21 cellular contexts compared by ENCODE assay signal in genomic region chr6:156845447-156845846, GRCh38.
DNase-seq lines count a peak whose midpoint lies in the region; TF ChIP-seq lines count a peak whose summit lies in the region.
"Had no signal": no experiment of that assay in that cellular context is flagged by ENCODE, and none has a peak within 500 bp of the region (broad histone marks: within the 10 kb centered on the region; RNA-seq: fewer than 3 reads in every experiment).

No MANE protein-coding gene starts in this region.

- H3K36me3 ChIP-seq in Caco-2 (ENCODE audit: control insufficient read depth, insufficient read depth, low read length): no peaks in the 10 kb centered on the region
- H3K36me3 ChIP-seq: right atrium auricular region had no signal

- no peak overlapping the region for H3K56ac ChIP-seq in H9 (ENCODE audit: insufficient read length, low read depth, low read length)

- CTCF ChIA-PET in activated CD4-positive, alpha-beta T cell treated with anti-CD3 and anti-CD28 coated beads, Interleukin-2, amount 10 ng/mL, durations not matched to agents 7 days and 5 days (lab: Charles Lee): no interaction called here
- CTCF ChIA-PET in Caco-2 (lab: Charles Lee): no interaction called here

- peak overlapping the region; percentile 55 for H3K27ac Mint-ChIP-seq in activated CD4-positive, alpha-beta T cell treated with anti-CD3 and anti-CD28 coated beads, Interleukin-2, amount 10 ng/mL, durations not matched to agents 7 days and 5 days
- peak overlapping the region; percentile 13 to 63 (median 60); a peak in 3 of 7 replicates for H3K27ac Mint-ChIP-seq in H9
- H3K27ac Mint-ChIP-seq in activated naive CD8-positive, alpha-beta T cell treated with anti-CD3 and anti-CD28 coated beads for 36 hours: peak overlapping the region; percentile 7
- peak overlapping the region; percentile 6 for H3K27ac Mint-ChIP-seq in osteocyte (ENCODE audit: unreplicated experiment)
- H3K27ac Mint-ChIP-seq in Caco-2 (ENCODE audit: unreplicated experiment): no peak overlapping the region
- H3K27ac Mint-ChIP-seq: type B pancreatic cell had no signal

- no peaks in the 10 kb centered on the region for H4K20me1 ChIP-seq in H9 (ENCODE audit: control insufficient read depth, insufficient read depth, insufficient read length)

- no peak overlapping the region for H2BK120ac ChIP-seq in H9 (ENCODE audit: low read depth, low read length, poor library complexity, severe bottlenecking)

- H2AK5ac ChIP-seq in H9 (ENCODE audit: insufficient read length, low read length): no peak overlapping the region

- H3K27me3 Mint-ChIP-seq in activated CD4-positive, alpha-beta T cell treated with anti-CD3 and anti-CD28 coated beads, Interleukin-2, amount 10 ng/mL, durations not matched to agents 7 days and 5 days: no peaks in the 10 kb centered on the region
- no peaks in the 10 kb centered on the region for H3K27me3 Mint-ChIP-seq in H9 (ENCODE audit: low read depth)
- H3K27me3 Mint-ChIP-seq in activated naive CD8-positive, alpha-beta T cell treated with anti-CD3 and anti-CD28 coated beads for 36 hours: no peaks in the 10 kb centered on the region
- H3K27me3 Mint-ChIP-seq in osteocyte (ENCODE audit: unreplicated experiment): no peaks in the 10 kb centered on the region
- no peaks in the 10 kb centered on the region for H3K27me3 Mint-ChIP-seq in Caco-2 (ENCODE audit: insufficient read depth, unreplicated experiment)
- H3K27me3 Mint-ChIP-seq: brain, type B pancreatic cell had no signal

- no peaks in the 10 kb centered on the region for H3K9me3 Mint-ChIP-seq in activated CD4-positive, alpha-beta T cell treated with anti-CD3 and anti-CD28 coated beads, Interleukin-2, amount 10 ng/mL, durations not matched to agents 7 days and 5 days
- H3K9me3 Mint-ChIP-seq in H9 (no peaks in the 10 kb centered on the region), osteocyte (ENCODE audit: unreplicated experiment) (no peaks in the 10 kb centered on the region), Caco-2 (ENCODE audit: unreplicated experiment) (no peaks in the 10 kb centered on the region)
- H3K9me3 Mint-ChIP-seq in activated naive CD8-positive, alpha-beta T cell treated with anti-CD3 and anti-CD28 coated beads for 36 hours: no peaks in the 10 kb centered on the region

- no peak overlapping the region for H3T11ph ChIP-seq in H9 (ENCODE audit: low read length)

- H3K4me3 ChIP-seq in Caco-2 (ENCODE audit: low read depth, low read length): no peak overlapping the region
- H3K4me3 ChIP-seq: coronary artery, right atrium auricular region had no signal

- H4K5ac ChIP-seq in H9 (ENCODE audit: insufficient read length, low read depth, low read length): no peak overlapping the region

- no peak overlapping the region for H3K9ac ChIP-seq in H9 (ENCODE audit: extremely low read depth, insufficient read length, low read length)

- no peak overlapping the region for H3K4me2 ChIP-seq in H9 (ENCODE audit: insufficient read depth, insufficient read length, low read length)

- H3K79me1 ChIP-seq in H9 (ENCODE audit: insufficient read depth, low read depth, low read length, poor library complexity, severe bottlenecking): peaks cover 11% of the 10 kb centered on the region

- no peak overlapping the region for H3K23ac ChIP-seq in H9 (ENCODE audit: insufficient read length, low read depth, low read length)

- H3K4me3 Mint-ChIP-seq in activated CD4-positive, alpha-beta T cell treated with anti-CD3 and anti-CD28 coated beads, Interleukin-2, amount 10 ng/mL, durations not matched to agents 7 days and 5 days: no peak overlapping the region
- H3K4me3 Mint-ChIP-seq in H9: no peak overlapping the region
- H3K4me3 Mint-ChIP-seq in activated naive CD8-positive, alpha-beta T cell treated with anti-CD3 and anti-CD28 coated beads for 36 hours: no peak overlapping the region
- H3K4me3 Mint-ChIP-seq in osteocyte (ENCODE audit: unreplicated experiment): no peak overlapping the region
- H3K4me3 Mint-ChIP-seq in Caco-2 (ENCODE audit: unreplicated experiment): no peak overlapping the region
- H3K4me3 Mint-ChIP-seq: brain, type B pancreatic cell had no signal

- intact Hi-C loops in posterior vena cava (cut with DNase I) (no loop called here), Caco-2 (cut with micrococcal nuclease; ENCODE audit: unreplicated experiment) (no loop called here)

- H3K23me2 ChIP-seq in H9 (ENCODE audit: insufficient read length, low read depth, low read length, poor library complexity, severe bottlenecking): no peaks in the 10 kb centered on the region

- H2BK20ac ChIP-seq in H9 (ENCODE audit: low read depth, low read length, poor library complexity, severe bottlenecking): no peak overlapping the region

- no TSS peak for BruUV-seq in Caco-2 (replicated peaks; lab: Mats Ljungman, UMichigan)

- H2AFZ ChIP-seq in H9 (ENCODE audit: low read length): no peak overlapping the region

- no peak overlapping the region for H3K18ac ChIP-seq in H9 (ENCODE audit: insufficient read length, low read depth, low read length)

- no CpG with 5 or more reads among the region's 2 CpGs for WGBS in H9 (ENCODE audit: extremely low coverage, insufficient read length, low lambda C conversion rate)

- no peak for DNase-seq in activated CD4-positive, alpha-beta T cell treated with anti-CD3 and anti-CD28 coated beads, Interleukin-2, amount 10 ng/mL, durations not matched to agents 7 days and 5 days
- DNase-seq in activated CD4-positive, alpha-beta T cell treated with anti-CD3 and anti-CD28 coated beads for 48 hours: no peak
- no peak for DNase-seq in H9
- no peak for DNase-seq in activated naive CD8-positive, alpha-beta T cell treated with anti-CD3 and anti-CD28 coated beads for 36 hours
- no peak for DNase-seq in osteocyte (ENCODE audit: extremely low spot score, unreplicated experiment)
- DNase-seq in posterior vena cava (ENCODE audit: low spot score): no peak
- DNase-seq in islet precursor cell: no peak
- DNase-seq in Caco-2: no peak
- DNase-seq: activated naive CD4-positive, alpha-beta T cell treated with Interleukin-2 at 50 U/mL for 16 hours; Karpas-422; left colon; midbrain; NCI-H1417; NCI-H2171 treated with DMSO at 0.1 percent for 48 hours; PC-3; stimulated activated CD4-positive, alpha-beta T cell treated with anti-CD3 and anti-CD28 coated beads, Interleukin-15, amount 100 ng/mL, for 24 hours; stimulated activated naive CD4-positive, alpha-beta T cell treated with Interleukin-2 at 50 U/mL for 16 hours had no signal

- no peak overlapping the region for H3K14ac ChIP-seq in H9 (ENCODE audit: insufficient read depth, low read length)

- H3K9me3 ChIP-seq in H9 (ENCODE audit: control insufficient read depth, low read depth, low read length) (no peaks in the 10 kb centered on the region), Caco-2 (no peaks in the 10 kb centered on the region)
- H3K9me3 ChIP-seq: right atrium auricular region had no signal

- H3K4me1 ChIP-seq in H9 (ENCODE audit: insufficient read depth, low read length): peaks cover 15% of the 10 kb centered on the region; the same call in 1 of the 2 replicates
- no peaks in the 10 kb centered on the region for H3K4me1 ChIP-seq in Caco-2

- no peak overlapping the region for H2BK15ac ChIP-seq in H9 (ENCODE audit: low read depth, low read length)

- peaks cover 36% of the 10 kb centered on the region for H3K79me2 ChIP-seq in H9 (ENCODE audit: insufficient read depth, low read length)

- no peak overlapping the region for H4K8ac ChIP-seq in H9 (replicated peaks; ENCODE audit: insufficient read length, low read depth, low read length)

- no peak overlapping the region for H3K4ac ChIP-seq in H9 (ENCODE audit: low read depth, low read length)

- no peak overlapping the region for H2BK12ac ChIP-seq in H9 (ENCODE audit: insufficient read length, low read depth, low read length)

- H4K91ac ChIP-seq in H9 (ENCODE audit: insufficient read length, low read depth, low read length): no peak overlapping the region

- peaks cover 37% of the 10 kb centered on the region for H3K4me1 Mint-ChIP-seq in activated CD4-positive, alpha-beta T cell treated with anti-CD3 and anti-CD28 coated beads, Interleukin-2, amount 10 ng/mL, durations not matched to agents 7 days and 5 days
- H3K4me1 Mint-ChIP-seq in H9 (peaks cover 90 to 91% of the 10 kb centered on the region in 2 experiments), osteocyte (ENCODE audit: unreplicated experiment) (peaks cover 68% of the 10 kb centered on the region), Caco-2 (ENCODE audit: low read depth, unreplicated experiment) (no peaks in the 10 kb centered on the region)
- peaks cover 77% of the 10 kb centered on the region for H3K4me1 Mint-ChIP-seq in activated naive CD8-positive, alpha-beta T cell treated with anti-CD3 and anti-CD28 coated beads for 36 hours

- no peak for TF ChIP-seq CTCF in H9 (conservative IDR thresholded peaks at IDR 0.05)
- TF ChIP-seq CTCF in osteocyte (IDR thresholded peaks at IDR 0.05): no peak
- no peak for TF ChIP-seq CTCF in Caco-2 (IDR thresholded peaks at IDR 0.05; ENCODE audit: insufficient read depth in 1 of 2, low read depth in 1 of 2, low read length in 1 of 2, severe bottlenecking in 1 of 2, unreplicated experiment in 1 of 2)

- H3K27me3 ChIP-seq in H9 (ENCODE audit: insufficient read depth, low read length) (no peaks in the 10 kb centered on the region), Caco-2 (replicated peaks; ENCODE audit: control insufficient read depth, insufficient read depth, low read length) (no peaks in the 10 kb centered on the region)
- H3K27me3 ChIP-seq: right atrium auricular region had no signal

- H3K36me3 Mint-ChIP-seq in activated CD4-positive, alpha-beta T cell treated with anti-CD3 and anti-CD28 coated beads, Interleukin-2, amount 10 ng/mL, durations not matched to agents 7 days and 5 days (ENCODE audit: low read depth): peaks cover 20% of the 10 kb centered on the region
- H3K36me3 Mint-ChIP-seq in H9 (ENCODE audit: insufficient read depth in 1 of 3, low read depth in 3 of 3) (peaks cover 0 to 5% (median 0%) of the 10 kb centered on the region in 3 experiments; a peak in 1 of 7 replicates), osteocyte (ENCODE audit: unreplicated experiment) (no peaks in the 10 kb centered on the region), Caco-2 (ENCODE audit: insufficient read depth, unreplicated experiment) (peaks cover 12% of the 10 kb centered on the region)
- peaks cover 35% of the 10 kb centered on the region for H3K36me3 Mint-ChIP-seq in activated naive CD8-positive, alpha-beta T cell treated with anti-CD3 and anti-CD28 coated beads for 36 hours

- H2BK5ac ChIP-seq in H9 (ENCODE audit: insufficient read length, low read length): no peak overlapping the region

- H3K27ac ChIP-seq in H9 (ENCODE audit: insufficient read length, low read depth, low read length): no peak overlapping the region
- H3K27ac ChIP-seq: coronary artery, right atrium auricular region had no signal

- POLR2A ChIA-PET in activated CD4-positive, alpha-beta T cell treated with anti-CD3 and anti-CD28 coated beads, Interleukin-2, amount 10 ng/mL, durations not matched to agents 7 days and 5 days (lab: Charles Lee): interaction anchor here (0.7 kb wide), 1 partner anchor 340 kb away, joined by 3 read pairs; no protein-coding TSS in a partner anchor
- POLR2A ChIA-PET in Caco-2 (lab: Charles Lee): no interaction called here
